In genomic region chr2:173532732-173533531, GRCh38 we compare ENCODE assay signal across 1 cellular context.
TF ChIP-seq lines count a peak whose summit lies in the region.
"Not testable (repeated sequence)": the region's sequence is repeated elsewhere in the genome, so short reads cannot be mapped to it uniquely, and the experiment has no call there.

No MANE protein-coding gene starts in this region.

TF ChIP-seq in K562, 482 proteins besides CTCF, POLR2A, EP300 and RAD21 (continued from another document):
- TF ChIP-seq MNT (conservative IDR thresholded peaks at IDR 0.05) (peak in 1 of 2 experiments; percentile 40; a peak in 1 of 4 replicates), ATF1 (tag; IDR thresholded peaks at IDR 0.05) (peak; percentile 43; the same call in 1 of the 2 replicates), FOXK2 (conservative IDR thresholded peaks at IDR 0.05 in 1 of 2, IDR thresholded peaks at IDR 0.05 in 1 of 2; ENCODE audit: low read depth in 2 of 2) (peak in 1 of 2 experiments; percentile 55; a peak in 1 of 4 replicates), TOE1 (IDR thresholded peaks at IDR 0.05; ENCODE audit: borderline replicate concordance) (0 out of 2 replicates have a peak, but pooled peaks have one; percentile 18), ZEB2 (IDR thresholded peaks at IDR 0.05) (0 out of 2 replicates have a peak, but pooled peaks have one; percentile 9), NFIC (IDR thresholded peaks at IDR 0.05) (peak; percentile 19; the same call in 1 of the 2 replicates), TFAP4 (CRISPR knock-in tag; IDR thresholded peaks at IDR 0.05; ENCODE audit: borderline replicate concordance) (peak; percentile 27; the same call in 1 of the 2 replicates), CEBPB (tag; IDR thresholded peaks at IDR 0.05) (0 out of 2 replicates have a peak, but pooled peaks have one; percentile 7), CTBP1 (IDR thresholded peaks at IDR 0.05; ENCODE audit: borderline replicate concordance) (0 out of 2 replicates have a peak, but pooled peaks have one; percentile 45), EHMT2 (IDR thresholded peaks at IDR 0.05) (peak; percentile 52; the same call in 1 of the 2 replicates), ZSCAN29 (IDR thresholded peaks at IDR 0.05) (peak; percentile 31; the same call in 1 of the 2 replicates), MAZ (CRISPR knock-in tag; conservative IDR thresholded peaks at IDR 0.05 in 1 of 2, IDR thresholded peaks at IDR 0.05 in 1 of 2) (0 out of 4 replicates have a peak, but pooled peaks of 1 of the 2 experiments have one; percentile 25), MGA (IDR thresholded peaks at IDR 0.05) (peak; percentile 46)
- not testable (repeated sequence) for TF ChIP-seq ATF1 (CRISPR knock-in tag; IDR thresholded peaks at IDR 0.05); TOE1 (CRISPR knock-in tag; IDR thresholded peaks at IDR 0.05; ENCODE audit: borderline replicate concordance, low read depth)
